In the genomic region with DNA sequence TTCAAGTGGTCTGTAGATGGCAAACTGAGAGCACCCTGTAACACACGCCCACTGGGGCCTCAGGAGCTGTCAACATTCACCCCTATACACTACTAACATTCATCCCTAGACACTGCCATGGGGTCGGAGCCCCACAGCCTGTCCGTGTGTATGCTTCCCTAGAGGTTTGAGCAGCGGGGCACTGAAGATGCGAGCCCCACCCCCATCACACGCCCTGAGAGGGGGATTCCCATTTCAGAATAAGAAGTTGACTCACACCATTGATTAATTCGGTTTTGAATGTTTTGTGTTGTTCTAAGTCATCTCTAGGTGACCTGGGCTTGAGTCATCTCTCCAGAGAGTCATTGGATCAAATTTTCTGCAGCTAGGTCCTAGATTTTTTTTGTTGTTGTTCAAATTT, we compare ENCODE assay signal across 1 cellular context.
TF ChIP-seq lines count a peak whose summit lies in the region.

No MANE protein-coding gene starts in this region.

TF ChIP-seq in SK-N-SH, 30 proteins besides CTCF, POLR2A, EP300 and RAD21 (continued from another document):
- TF ChIP-seq, protein P1, sequence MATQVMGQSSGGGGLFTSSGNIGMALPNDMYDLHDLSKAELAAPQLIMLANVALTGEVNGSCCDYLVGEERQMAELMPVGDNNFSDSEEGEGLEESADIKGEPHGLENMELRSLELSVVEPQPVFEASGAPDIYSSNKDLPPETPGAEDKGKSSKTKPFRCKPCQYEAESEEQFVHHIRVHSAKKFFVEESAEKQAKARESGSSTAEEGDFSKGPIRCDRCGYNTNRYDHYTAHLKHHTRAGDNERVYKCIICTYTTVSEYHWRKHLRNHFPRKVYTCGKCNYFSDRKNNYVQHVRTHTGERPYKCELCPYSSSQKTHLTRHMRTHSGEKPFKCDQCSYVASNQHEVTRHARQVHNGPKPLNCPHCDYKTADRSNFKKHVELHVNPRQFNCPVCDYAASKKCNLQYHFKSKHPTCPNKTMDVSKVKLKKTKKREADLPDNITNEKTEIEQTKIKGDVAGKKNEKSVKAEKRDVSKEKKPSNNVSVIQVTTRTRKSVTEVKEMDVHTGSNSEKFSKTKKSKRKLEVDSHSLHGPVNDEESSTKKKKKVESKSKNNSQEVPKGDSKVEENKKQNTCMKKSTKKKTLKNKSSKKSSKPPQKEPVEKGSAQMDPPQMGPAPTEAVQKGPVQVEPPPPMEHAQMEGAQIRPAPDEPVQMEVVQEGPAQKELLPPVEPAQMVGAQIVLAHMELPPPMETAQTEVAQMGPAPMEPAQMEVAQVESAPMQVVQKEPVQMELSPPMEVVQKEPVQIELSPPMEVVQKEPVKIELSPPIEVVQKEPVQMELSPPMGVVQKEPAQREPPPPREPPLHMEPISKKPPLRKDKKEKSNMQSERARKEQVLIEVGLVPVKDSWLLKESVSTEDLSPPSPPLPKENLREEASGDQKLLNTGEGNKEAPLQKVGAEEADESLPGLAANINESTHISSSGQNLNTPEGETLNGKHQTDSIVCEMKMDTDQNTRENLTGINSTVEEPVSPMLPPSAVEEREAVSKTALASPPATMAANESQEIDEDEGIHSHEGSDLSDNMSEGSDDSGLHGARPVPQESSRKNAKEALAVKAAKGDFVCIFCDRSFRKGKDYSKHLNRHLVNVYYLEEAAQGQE (IDR thresholded peaks at IDR 0.05; ENCODE audit: low read depth, low read length), result no peak
- TF ChIP-seq FOXM1 (IDR thresholded peaks at IDR 0.05; ENCODE audit: low read depth), result no peak
- no peak for TF ChIP-seq POLR2AphosphoS5 (IDR thresholded peaks at IDR 0.05; ENCODE audit: low read depth, low read length)
- peak; percentile 81 for TF ChIP-seq JUND (IDR thresholded peaks at IDR 0.05)
- TF ChIP-seq RFX5 (IDR thresholded peaks at IDR 0.05; ENCODE audit: low read length), result no peak
- TF ChIP-seq RCOR1 (IDR thresholded peaks at IDR 0.05; ENCODE audit: low read length), result no peak
- TF ChIP-seq MEF2A (IDR thresholded peaks at IDR 0.05; ENCODE audit: borderline replicate concordance, low read depth), result no peak
- TF ChIP-seq, protein P2, sequence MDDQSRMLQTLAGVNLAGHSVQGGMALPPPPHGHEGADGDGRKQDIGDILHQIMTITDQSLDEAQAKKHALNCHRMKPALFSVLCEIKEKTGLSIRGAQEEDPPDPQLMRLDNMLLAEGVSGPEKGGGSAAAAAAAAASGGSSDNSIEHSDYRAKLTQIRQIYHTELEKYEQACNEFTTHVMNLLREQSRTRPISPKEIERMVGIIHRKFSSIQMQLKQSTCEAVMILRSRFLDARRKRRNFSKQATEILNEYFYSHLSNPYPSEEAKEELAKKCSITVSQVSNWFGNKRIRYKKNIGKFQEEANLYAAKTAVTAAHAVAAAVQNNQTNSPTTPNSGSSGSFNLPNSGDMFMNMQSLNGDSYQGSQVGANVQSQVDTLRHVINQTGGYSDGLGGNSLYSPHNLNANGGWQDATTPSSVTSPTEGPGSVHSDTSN (IDR thresholded peaks at IDR 0.05), result peak; percentile 78
- TF ChIP-seq, protein P3, sequence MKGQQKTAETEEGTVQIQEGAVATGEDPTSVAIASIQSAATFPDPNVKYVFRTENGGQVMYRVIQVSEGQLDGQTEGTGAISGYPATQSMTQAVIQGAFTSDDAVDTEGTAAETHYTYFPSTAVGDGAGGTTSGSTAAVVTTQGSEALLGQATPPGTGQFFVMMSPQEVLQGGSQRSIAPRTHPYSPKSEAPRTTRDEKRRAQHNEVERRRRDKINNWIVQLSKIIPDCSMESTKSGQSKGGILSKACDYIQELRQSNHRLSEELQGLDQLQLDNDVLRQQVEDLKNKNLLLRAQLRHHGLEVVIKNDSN (IDR thresholded peaks at IDR 0.05; ENCODE audit: borderline replicate concordance, low read depth), result no peak
- TF ChIP-seq YY1 (IDR thresholded peaks at IDR 0.05; ENCODE audit: low read depth), result no peak
- TF ChIP-seq, protein P4, sequence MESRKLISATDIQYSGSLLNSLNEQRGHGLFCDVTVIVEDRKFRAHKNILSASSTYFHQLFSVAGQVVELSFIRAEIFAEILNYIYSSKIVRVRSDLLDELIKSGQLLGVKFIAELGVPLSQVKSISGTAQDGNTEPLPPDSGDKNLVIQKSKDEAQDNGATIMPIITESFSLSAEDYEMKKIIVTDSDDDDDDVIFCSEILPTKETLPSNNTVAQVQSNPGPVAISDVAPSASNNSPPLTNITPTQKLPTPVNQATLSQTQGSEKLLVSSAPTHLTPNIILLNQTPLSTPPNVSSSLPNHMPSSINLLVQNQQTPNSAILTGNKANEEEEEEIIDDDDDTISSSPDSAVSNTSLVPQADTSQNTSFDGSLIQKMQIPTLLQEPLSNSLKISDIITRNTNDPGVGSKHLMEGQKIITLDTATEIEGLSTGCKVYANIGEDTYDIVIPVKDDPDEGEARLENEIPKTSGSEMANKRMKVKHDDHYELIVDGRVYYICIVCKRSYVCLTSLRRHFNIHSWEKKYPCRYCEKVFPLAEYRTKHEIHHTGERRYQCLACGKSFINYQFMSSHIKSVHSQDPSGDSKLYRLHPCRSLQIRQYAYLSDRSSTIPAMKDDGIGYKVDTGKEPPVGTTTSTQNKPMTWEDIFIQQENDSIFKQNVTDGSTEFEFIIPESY (IDR thresholded peaks at IDR 0.05; ENCODE audit: borderline replicate concordance, low read depth), result no peak
